In the genomic region with DNA sequence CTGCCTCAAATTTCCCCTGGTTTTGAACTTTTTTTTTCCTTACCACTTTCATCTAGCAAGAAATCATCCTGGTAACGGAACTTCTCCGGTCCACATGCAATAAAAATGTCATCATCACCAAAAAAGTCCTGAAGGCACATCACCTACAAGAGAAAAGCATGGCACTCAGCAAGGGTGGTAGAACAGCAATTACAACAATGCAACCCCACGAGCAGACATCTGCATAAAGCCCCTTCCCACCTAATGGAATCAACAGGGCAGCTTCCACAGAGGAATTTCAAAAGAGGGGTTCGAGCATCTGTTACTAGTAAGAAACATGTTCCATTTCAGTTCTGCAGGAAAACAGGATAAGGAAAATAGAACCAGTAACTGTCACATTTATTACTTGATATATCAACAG, we compare ENCODE assay signal across 34 cellular contexts.
"Had no signal": no experiment of that assay in that cellular context is flagged by ENCODE, and none has a peak within 500 bp of the region (broad histone marks: within the 10 kb centered on the region; RNA-seq: fewer than 3 reads in every experiment).

No MANE protein-coding gene starts in this region.

- H3K4me1 Mint-ChIP-seq: activated CD4-positive, alpha-beta memory T cell treated with anti-CD3 and anti-CD28 coated beads, Interleukin-2, amount 10 ng/mL, durations not matched to agents 7 days and 5 days; activated CD4-positive, alpha-beta T cell treated with anti-CD3 and anti-CD28 coated beads, Interleukin-2, amount 10 ng/mL, durations not matched to agents 7 days and 5 days; activated naive CD4-positive, alpha-beta T cell treated with anti-CD3 and anti-CD28 coated beads, Interleukin-2, amount 10 ng/mL, durations not matched to agents 7 days and 5 days; activated naive CD8-positive, alpha-beta T cell treated with anti-CD3 and anti-CD28 coated beads, Interleukin-2, amount 10 ng/mL, durations not matched to agents 7 days and 5 days; T-helper 17 cell had no signal

- DNase-seq: activated CD4-positive, alpha-beta memory T cell treated with anti-CD3 and anti-CD28 coated beads, Interleukin-2, amount 10 ng/mL, durations not matched to agents 7 days and 5 days; activated CD4-positive, alpha-beta T cell treated with anti-CD3 and anti-CD28 coated beads for 1 hour; activated CD4-positive, alpha-beta T cell treated with anti-CD3 and anti-CD28 coated beads for 4 hours; activated CD4-positive, alpha-beta T cell treated with anti-CD3 and anti-CD28 coated beads, Interleukin-2, amount 10 ng/mL, durations not matched to agents 7 days and 5 days; activated CD4-positive, alpha-beta T cell treated with anti-CD3 and anti-CD28 coated beads, Interleukin-2, amount 50 U/mL, for 4 hours; activated CD8-positive, alpha-beta memory T cell treated with anti-CD3 and anti-CD28 coated beads, Interleukin-2, amount 50 U/mL, for 48 hours; activated gamma-delta T cell; activated naive CD4-positive, alpha-beta T cell; activated naive CD4-positive, alpha-beta T cell treated with anti-CD3 and anti-CD28 coated beads, Interleukin-2, amount 10 ng/mL, durations not matched to agents 7 days and 5 days; activated naive CD8-positive, alpha-beta T cell treated with anti-CD3 and anti-CD28 coated beads, Interleukin-2, amount 10 ng/mL, durations not matched to agents 7 days and 5 days; activated T-cell treated with anti-CD3 and anti-CD28 coated beads for 4 hours; activated T-cell treated with anti-CD3 and anti-CD28 coated beads, Interleukin-2, amount 50 U/mL, for 24 hours; activated T-cell treated with anti-CD3 and anti-CD28 coated beads, Interleukin-2, amount 50 U/mL, for 72 hours; amniotic stem cell; anterior cingulate cortex; body of pancreas; central memory CD4-positive, alpha-beta T cell; cerebellar nuclear complex; dorsolateral prefrontal cortex; effector memory CD4-positive, alpha-beta T cell; endodermal cell; foreskin keratinocyte; gastrocnemius medialis; glutamatergic neuron; heart left ventricle; T-helper 1 cell; T-helper 17 cell had no signal

- H3K27me3 Mint-ChIP-seq: activated CD4-positive, alpha-beta memory T cell treated with anti-CD3 and anti-CD28 coated beads, Interleukin-2, amount 10 ng/mL, durations not matched to agents 7 days and 5 days; activated naive CD4-positive, alpha-beta T cell treated with anti-CD3 and anti-CD28 coated beads, Interleukin-2, amount 10 ng/mL, durations not matched to agents 7 days and 5 days; activated naive CD8-positive, alpha-beta T cell treated with anti-CD3 and anti-CD28 coated beads, Interleukin-2, amount 10 ng/mL, durations not matched to agents 7 days and 5 days; activated T-cell treated with anti-CD3 and anti-CD28 coated beads, Interleukin-2, amount 50 U/mL, for 24 hours; dendritic cell treated with granulocyte-macrophage colony-stimulating factor and Interleukin-4, amounts not matched to agents 40 ng/mL and 50 ng/mL, for 4 days; T-helper 17 cell had no signal

- H3K36me3 ChIP-seq: breast epithelium, cardiac muscle cell, gastrocnemius medialis had no signal

- H3K27ac Mint-ChIP-seq: activated CD4-positive, alpha-beta memory T cell treated with anti-CD3 and anti-CD28 coated beads, Interleukin-2, amount 10 ng/mL, durations not matched to agents 7 days and 5 days; activated CD4-positive, alpha-beta T cell treated with anti-CD3 and anti-CD28 coated beads, Interleukin-2, amount 10 ng/mL, durations not matched to agents 7 days and 5 days; activated naive CD4-positive, alpha-beta T cell treated with anti-CD3 and anti-CD28 coated beads, Interleukin-2, amount 10 ng/mL, durations not matched to agents 7 days and 5 days; activated naive CD4-positive, alpha-beta T cell treated with anti-CD3 and anti-CD28 coated beads, Interleukin-2, amount 50 U/mL, for 72 hours; activated naive CD8-positive, alpha-beta T cell treated with anti-CD3 and anti-CD28 coated beads, Interleukin-2, amount 10 ng/mL, durations not matched to agents 7 days and 5 days; activated T-cell treated with anti-CD3 and anti-CD28 coated beads, Interleukin-2, amount 50 U/mL, for 24 hours; activated T-cell treated with anti-CD3 and anti-CD28 coated beads, Interleukin-2, amount 50 U/mL, for 72 hours; dendritic cell treated with granulocyte-macrophage colony-stimulating factor and Interleukin-4, amounts not matched to agents 40 ng/mL and 50 ng/mL, for 4 days; endodermal cell; T-helper 17 cell; T-helper 2 cell treated with Interferon-gamma antibody and Interleukin-4, amounts not matched to agents 5 μg/mL and 100 μg/mL, for 36 hours had no signal

- H3K4me3 ChIP-seq: body of pancreas, breast epithelium, cardiac muscle cell, coronary artery, dorsolateral prefrontal cortex, gastrocnemius medialis, heart left ventricle had no signal

- ATAC-seq: activated naive CD4-positive, alpha-beta T cell treated with anti-CD3 and anti-CD28 coated beads, Interleukin-2, amount 50 U/mL, for 72 hours; activated T-cell treated with anti-CD3 and anti-CD28 coated beads, Interleukin-2, amount 50 U/mL, for 72 hours; body of pancreas; esophagus mucosa; foreskin keratinocyte; gastrocnemius medialis; heart left ventricle; T-helper 17 cell had no signal

- H3K27me3 ChIP-seq: body of pancreas, breast epithelium, dorsolateral prefrontal cortex, foreskin keratinocyte, gastrocnemius medialis, heart left ventricle had no signal

- H3K27ac ChIP-seq: body of pancreas, cardiac muscle cell, coronary artery, foreskin keratinocyte, gastrocnemius medialis, heart left ventricle had no signal

- H3K36me3 Mint-ChIP-seq: activated naive CD4-positive, alpha-beta T cell treated with anti-CD3 and anti-CD28 coated beads, Interleukin-2, amount 10 ng/mL, durations not matched to agents 7 days and 5 days; activated naive CD4-positive, alpha-beta T cell treated with anti-CD3 and anti-CD28 coated beads, Interleukin-2, amount 50 U/mL, for 72 hours; activated naive CD8-positive, alpha-beta T cell treated with anti-CD3 and anti-CD28 coated beads, Interleukin-2, amount 10 ng/mL, durations not matched to agents 7 days and 5 days had no signal

- H3K4me3 Mint-ChIP-seq: activated CD4-positive, alpha-beta memory T cell treated with anti-CD3 and anti-CD28 coated beads, Interleukin-2, amount 10 ng/mL, durations not matched to agents 7 days and 5 days; activated CD4-positive, alpha-beta T cell treated with anti-CD3 and anti-CD28 coated beads, Interleukin-2, amount 10 ng/mL, durations not matched to agents 7 days and 5 days; activated naive CD4-positive, alpha-beta T cell treated with anti-CD3 and anti-CD28 coated beads, Interleukin-2, amount 10 ng/mL, durations not matched to agents 7 days and 5 days; activated naive CD8-positive, alpha-beta T cell treated with anti-CD3 and anti-CD28 coated beads, Interleukin-2, amount 10 ng/mL, durations not matched to agents 7 days and 5 days; activated T-cell treated with anti-CD3 and anti-CD28 coated beads, Interleukin-2, amount 50 U/mL, for 24 hours; activated T-cell treated with anti-CD3 and anti-CD28 coated beads, Interleukin-2, amount 50 U/mL, for 72 hours; dendritic cell treated with granulocyte-macrophage colony-stimulating factor and Interleukin-4, amounts not matched to agents 40 ng/mL and 50 ng/mL, for 4 days; endodermal cell; T-helper 17 cell; T-helper 2 cell treated with Interferon-gamma antibody and Interleukin-4, amounts not matched to agents 5 μg/mL and 100 μg/mL, for 36 hours had no signal

- H3K9me3 ChIP-seq: body of pancreas, gastrocnemius medialis had no signal

- H3K4me1 ChIP-seq: body of pancreas, breast epithelium, foreskin keratinocyte, gastrocnemius medialis, heart left ventricle had no signal
